In the genomic region with DNA sequence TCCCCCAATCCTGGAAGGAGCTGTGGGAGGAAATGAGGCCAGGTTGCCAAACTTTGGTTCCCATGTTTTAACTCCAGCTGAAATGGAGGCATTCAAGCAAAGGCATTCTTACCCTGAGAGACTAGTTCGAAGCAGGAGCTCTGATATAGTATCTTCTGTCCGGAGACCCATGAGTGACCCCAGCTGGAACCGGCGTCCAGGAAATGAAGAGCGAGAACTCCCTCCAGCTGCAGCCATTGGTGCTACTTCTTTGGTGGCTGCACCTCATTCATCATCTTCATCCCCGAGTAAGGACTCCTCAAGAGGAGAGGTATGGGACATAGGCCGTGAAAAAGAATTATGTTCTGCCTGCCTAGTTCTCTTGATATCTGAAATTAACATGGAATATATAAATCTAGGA, we compare ENCODE assay signal across 16 cellular contexts.
DNase-seq lines count a peak whose midpoint lies in the region; ATAC-seq and TF ChIP-seq lines count a peak whose summit lies in the region.
"Had no signal": no experiment of that assay in that cellular context is flagged by ENCODE, and none has a peak within 500 bp of the region (broad histone marks: within the 10 kb centered on the region; RNA-seq: fewer than 3 reads in every experiment).

No MANE protein-coding gene starts in this region.

- H3K4me1 ChIP-seq in cardiac muscle cell (ENCODE audit: low read depth) (peaks cover 7% of the 10 kb centered on the region), left ventricle myocardium inferior (peaks cover 6% of the 10 kb centered on the region), SK-N-SH (ENCODE audit: control insufficient read depth in 1 of 2, insufficient read depth in 2 of 2, low read depth in 1 of 2, low read length in 1 of 2) (no peaks in the 10 kb centered on the region)

- H3K4me3 Mint-ChIP-seq in T-helper 17 cell, result no peak overlapping the region

- H3F3A ChIP-seq in SK-N-SH (replicated peaks; ENCODE audit: insufficient read depth), result peaks cover 1% of the 10 kb centered on the region

- TF ChIP-seq RAD21 in SK-N-SH (IDR thresholded peaks at IDR 0.05; ENCODE audit: low read length), result no peak

- peak overlapping the region; percentile 11 for H3K27ac Mint-ChIP-seq in T-helper 17 cell

- TF ChIP-seq EP300 in SK-N-SH (IDR thresholded peaks at IDR 0.05; ENCODE audit: borderline replicate concordance in 1 of 2, low read depth in 1 of 2, low read length in 1 of 2), result no peak

- H3K36me3 ChIP-seq in cardiac muscle cell (peaks cover 45% of the 10 kb centered on the region), left ventricle myocardium inferior (peaks cover 90% of the 10 kb centered on the region), SK-N-SH (replicated peaks in 1 of 2; ENCODE audit: control insufficient read depth in 1 of 2, insufficient read depth in 2 of 2, low read length in 1 of 2) (peaks cover 41 to 44% of the 10 kb centered on the region in 2 experiments)

- H4K20me1 ChIP-seq in SK-N-SH (ENCODE audit: insufficient read depth), result no peaks in the 10 kb centered on the region

- H3K9ac ChIP-seq in SK-N-SH, result no peak overlapping the region
- H3K9ac ChIP-seq: KMS-11 had no signal

- no peaks in the 10 kb centered on the region for H3K9me2 ChIP-seq in SK-N-SH

- CTCF ChIA-PET in SK-N-SH (lab: Yijun Ruan, JAX), result no interaction called here

- POLR2A ChIA-PET in SK-N-SH (lab: Yijun Ruan, JAX), result no interaction called here

- no peaks in the 10 kb centered on the region for H3K27me3 Mint-ChIP-seq in T-helper 17 cell

- no peak overlapping the region for H3K4me2 ChIP-seq in SK-N-SH
- H3K4me2 ChIP-seq: A549, KMS-11 had no signal

- H3K79me2 ChIP-seq in SK-N-SH (ENCODE audit: insufficient read depth), result no peaks in the 10 kb centered on the region

- H3K27me3 ChIP-seq in cardiac muscle cell, result no peaks in the 10 kb centered on the region
- H3K27me3 ChIP-seq in left ventricle myocardium inferior (ENCODE audit: low read depth), result no peaks in the 10 kb centered on the region
- H3K27me3 ChIP-seq in SK-N-SH (ENCODE audit: insufficient read depth), result no peaks in the 10 kb centered on the region

- no peak overlapping the region for H2AFZ ChIP-seq in SK-N-SH (ENCODE audit: low read depth)

- H3K4me3 ChIP-seq in cardiac muscle cell (no peak overlapping the region), left ventricle myocardium inferior (no peak overlapping the region), fibroblast of villous mesenchyme (ENCODE audit: low read depth, low read length) (no peak overlapping the region), SK-N-SH (ENCODE audit: low read depth in 2 of 2, low read length in 1 of 2) (no peak overlapping the region)
- H3K4me3 ChIP-seq: A549 had no signal

- H3K9me3 ChIP-seq in cardiac muscle cell (ENCODE audit: low read depth), result no peaks in the 10 kb centered on the region
- no peaks in the 10 kb centered on the region for H3K9me3 ChIP-seq in left ventricle myocardium inferior (replicated peaks)
- H3K9me3 ChIP-seq in T-helper 17 cell (ENCODE audit: control insufficient read depth, low read length, poor library complexity, severe bottlenecking), result no peaks in the 10 kb centered on the region
- no peaks in the 10 kb centered on the region for H3K9me3 ChIP-seq in SK-N-SH
- H3K9me3 ChIP-seq: A549 had no signal

- DNase-seq in cardiac muscle cell (ENCODE audit: low read depth in 1 of 2, low spot score in 1 of 2) (peak; percentile 23 to 52), left ventricle myocardium inferior (no peak), T-helper 17 cell (no peak), fibroblast of villous mesenchyme (ENCODE audit: low read depth) (peak; percentile 20), SK-N-SH (no peak), HK-2 (ENCODE audit: unreplicated experiment) (no peak), dedifferentiated amniotic fluid mesenchymal stem cell (ENCODE audit: extremely low spot score) (no peak), left colon (no peak)
- DNase-seq: C1 segment of cervical spinal cord, HCEC 1CT, NCI-H1092, NCI-H2081 treated with DMSO at 0.1 percent for 48 hours, NCI-H510A treated with DMSO at 0.1 percent for 48 hours, NCI-H82 had no signal

- TF ChIP-seq CTCF in cardiac muscle cell (IDR thresholded peaks at IDR 0.05; ENCODE audit: low read depth, low read length), result no peak
- TF ChIP-seq CTCF in left ventricle myocardium inferior (IDR thresholded peaks at IDR 0.05; ENCODE audit: borderline replicate concordance), result no peak
- TF ChIP-seq CTCF in fibroblast of villous mesenchyme (IDR thresholded peaks at IDR 0.05; ENCODE audit: insufficient read depth, low read depth, low read length), result peak; percentile 19
- TF ChIP-seq CTCF in SK-N-SH (IDR thresholded peaks at IDR 0.05), result no peak

- peak overlapping the region; percentile 83 for H3K27ac ChIP-seq in cardiac muscle cell
- no peak overlapping the region for H3K27ac ChIP-seq in left ventricle myocardium inferior (replicated peaks)
- no peak overlapping the region for H3K27ac ChIP-seq in SK-N-SH (ENCODE audit: low read depth in 2 of 2, low read length in 1 of 2)
- H3K27ac ChIP-seq: A549, KMS-11 had no signal

- 95% methylated on average over 7 of the region's 7 CpGs for WGBS in SK-N-SH (ENCODE audit: low lambda C conversion rate)

- H3K36me3 Mint-ChIP-seq in T-helper 17 cell (ENCODE audit: low read depth), result peaks cover 2% of the 10 kb centered on the region

- no peaks in the 10 kb centered on the region for H3K4me1 Mint-ChIP-seq in T-helper 17 cell

- no peak for ATAC-seq in T-helper 17 cell
- ATAC-seq in left colon, result no peak
- ATAC-seq: A549 had no signal

- intact Hi-C loops in left ventricle myocardium inferior (cut with micrococcal nuclease), result no loop called here
- intact Hi-C loops in left colon (cut with DNase I, micrococcal nuclease), result no loop called here

TF ChIP-seq in SK-N-SH, 30 proteins besides CTCF, POLR2A, EP300 and RAD21:
- TF ChIP-seq SMC3 (IDR thresholded peaks at IDR 0.05; ENCODE audit: low read depth, low read length) (no peak), FOXM1 (IDR thresholded peaks at IDR 0.05; ENCODE audit: low read depth) (no peak), NFIC (IDR thresholded peaks at IDR 0.05; ENCODE audit: borderline replicate concordance) (no peak), RCOR1 (IDR thresholded peaks at IDR 0.05; ENCODE audit: low read length) (no peak), ELF1 (IDR thresholded peaks at IDR 0.05) (no peak), RFX5 (IDR thresholded peaks at IDR 0.05; ENCODE audit: low read length) (no peak)

Comparison
In these comparisons a context has a peak if more than half of its experiments do, and no peak if none do; other contexts are left out.
1. DNase-seq: peak in cardiac muscle cell (2 of 2) and fibroblast of villous mesenchyme (single experiment); none in left ventricle myocardium inferior (single experiment), T-helper 17 cell (0 of 3), SK-N-SH (single experiment), HK-2 (single experiment), dedifferentiated amniotic fluid mesenchymal stem cell (single experiment) and left colon (0 of 2).